8 cellular contexts compared by ENCODE assay signal in genomic region chr11:71911321-71911985, GRCh38.
A peak's percentile ranks its signal among the peaks of the same experiment; 100 is the strongest.
DNase-seq lines count a peak whose midpoint lies in the region; ATAC-seq and TF ChIP-seq lines count a peak whose summit lies in the region.
"Not testable (repeated sequence)": the region's sequence is repeated elsewhere in the genome, so short reads cannot be mapped to it uniquely, and the experiment has no call there.

No MANE protein-coding gene starts in this region.

- H3K27ac ChIP-seq in brain microvascular endothelial cell: not testable (repeated sequence)

- H3K4me3 ChIP-seq in GM12865 (ENCODE audit: low read depth, low read length); brain microvascular endothelial cell (ENCODE audit: low read depth, low read length): not testable (repeated sequence)

- peak; percentile 43 for TF ChIP-seq CTCF in GM12865 (IDR thresholded peaks at IDR 0.05; ENCODE audit: insufficient read depth, low read depth, low read length, missing control alignments)
- TF ChIP-seq CTCF in brain microvascular endothelial cell (IDR thresholded peaks at IDR 0.05; ENCODE audit: low read depth, low read length, missing control alignments): peak; percentile 15

- not testable (repeated sequence) for H3K4me3 Mint-ChIP-seq in memory B cell

- not testable (repeated sequence) for H3K27me3 Mint-ChIP-seq in memory B cell

- DNase-seq in GM12865 (ENCODE audit: low read depth) (peak; percentile 65), OCI-M1 (lab: John Stamatoyannopoulos, UW) (peak; percentile 32), brain microvascular endothelial cell (peak; percentile 32)
- DNase-seq in activated CD4-positive, alpha-beta T cell treated with anti-CD3 and anti-CD28 coated beads, Interleukin-2, amount 50 U/mL, for 1 hour: peak; percentile 5
- DNase-seq in activated T-cell treated with anti-CD3 and anti-CD28 coated beads, Interleukin-2, amount 50 U/mL, for 48 hours: peak; percentile 73 to 76
- DNase-seq in memory B cell (ENCODE audit: low spot score in 2 of 2): not testable (repeated sequence)
- peak; percentile 85 for DNase-seq in stimulated activated CD4-positive, alpha-beta T cell treated with anti-CD3 and anti-CD28 coated beads, Interleukin-4, amount 100 ng/mL, for 24 hours
- DNase-seq in stimulated activated naive CD4-positive, alpha-beta T cell treated with Interleukin-2 at 50 U/mL for 16 hours (lab: John Stamatoyannopoulos, UW): peak; percentile 73

- not testable (repeated sequence) for H3K4me1 Mint-ChIP-seq in memory B cell

- H3K36me3 ChIP-seq in brain microvascular endothelial cell (replicated peaks): not testable (repeated sequence)

- not testable (repeated sequence) for H3K9me3 Mint-ChIP-seq in memory B cell

- peaks cover 30% of the 10 kb centered on the region for H3K36me3 Mint-ChIP-seq in memory B cell

- peak overlapping the region; percentile 72 for H3K27ac Mint-ChIP-seq in memory B cell

- not testable (repeated sequence) for ATAC-seq in memory B cell (ENCODE audit: low read depth)

- H3K27me3 ChIP-seq in brain microvascular endothelial cell (replicated peaks): not testable (repeated sequence)

- in situ Hi-C loops in brain microvascular endothelial cell (cut with HindIII; ENCODE audit: low pct_ligation_motif_present, low sequenced_read_pairs): not testable (repeated sequence)
